In genomic region chrY:19744381-19745378, GRCh38 we compare ENCODE assay signal across 8 cellular contexts. TPM values are rescaled to one million over a fixed set of nuclear protein-coding genes. Genes with fewer than 3 reads are reported as not detected.
A peak's percentile ranks its signal among the peaks of the same experiment; 100 is the strongest.
DNase-seq lines count a peak whose midpoint lies in the region; ATAC-seq, FAIRE-seq and TF ChIP-seq lines count a peak whose summit lies in the region.

Gene KDM5D, minus strand, starts transcription at chrY:19744726. Its CDS starts 192 bp downstream, at chrY:19744534.

- H3K27me3 ChIP-seq in foreskin keratinocyte = no peaks in the 10 kb centered on the region

- TF ChIP-seq CTCF in foreskin keratinocyte (conservative IDR thresholded peaks at IDR 0.05) = no peak

- TF ChIP-seq POLR2A in H54 (IDR thresholded peaks at IDR 0.05; ENCODE audit: low read depth, low read length) = no peak

- ATAC-seq in HG03460 (IDR thresholded peaks at IDR 0.05; ENCODE audit: unreplicated experiment) (peak; percentile 74), foreskin keratinocyte (peak; percentile 91), GM18520 (IDR thresholded peaks at IDR 0.05; ENCODE audit: unreplicated experiment) (no peak), HG03108 (IDR thresholded peaks at IDR 0.05; ENCODE audit: unreplicated experiment) (no peak)

- peak; percentile 49 for DNase-seq in activated CD4-positive, alpha-beta T cell treated with anti-CD3 and anti-CD28 coated beads for 1 hour
- peak; percentile 70 to 80 for DNase-seq in foreskin keratinocyte
- peak in 2 of 3 donors; percentile 30 to 48 for DNase-seq in stimulated activated CD4-positive, alpha-beta T cell treated with anti-CD3 and anti-CD28 coated beads, Interleukin-12 subunit alpha, Interleukin-12 subunit beta, amount 100 ng/mL, for 48 hours (ENCODE audit: low read depth in 2 of 3, low spot score in 1 of 3)
- no peak for DNase-seq in H54 (ENCODE audit: insufficient read length, low spot score)

- FAIRE-seq in G401.6 (lab: Jason Lieb, UNC) (peak; percentile 63), H54 (lab: Jason Lieb, UNC) (no peak)

- H3K4me1 ChIP-seq in foreskin keratinocyte = no peaks in the 10 kb centered on the region

- H3K27ac ChIP-seq in foreskin keratinocyte = peak within 1 kb of the TSS; percentile 74

RNA-seq across cellular contexts. Expression of gene KDM5D, which starts in this region (rescaled TPM):
- 14.7 and 15.5 TPM in 2 replicates for total RNA-seq in foreskin keratinocyte
- 4.0 and 4.3 TPM in 2 replicates for polyA plus RNA-seq in foreskin keratinocyte

Comparison
In these comparisons a context has a peak if more than half of its experiments do, and no peak if none do; other contexts are left out.
1. ATAC-seq: peak in HG03460 (single experiment) and foreskin keratinocyte (single experiment); none in GM18520 (single experiment) and HG03108 (single experiment).